ENCODE assay signal across 8 cellular contexts in genomic region chr4:74632634-74633033, GRCh38.
A peak's percentile ranks its signal among the peaks of the same experiment; 100 is the strongest.
DNase-seq lines count a peak whose midpoint lies in the region; ATAC-seq and TF ChIP-seq lines count a peak whose summit lies in the region.

No MANE protein-coding gene starts in this region.

- H3K9ac ChIP-seq in BLaER1 treated with 17β-estradiol and CSF1 and Interleukin-3, amounts not matched to agents 10 nM and 100 nM, result no peak overlapping the region
- no peak overlapping the region for H3K9ac ChIP-seq in H9 (ENCODE audit: extremely low read depth, insufficient read length, low read length)

- H3K4me1 Mint-ChIP-seq in activated naive CD8-positive, alpha-beta T cell treated with anti-CD3 and anti-CD28 coated beads, Interleukin-2, amount 10 ng/mL, durations not matched to agents 7 days and 5 days, result peaks cover 8% of the 10 kb centered on the region
- H3K4me1 Mint-ChIP-seq in osteocyte (ENCODE audit: unreplicated experiment) (peaks cover 18% of the 10 kb centered on the region), H9 (peaks cover 3 to 5% of the 10 kb centered on the region in 2 experiments; a peak in 1 of 4 replicates)

- peaks cover 16% of the 10 kb centered on the region for H3K27me3 Mint-ChIP-seq in activated naive CD8-positive, alpha-beta T cell treated with anti-CD3 and anti-CD28 coated beads, Interleukin-2, amount 10 ng/mL, durations not matched to agents 7 days and 5 days
- H3K27me3 Mint-ChIP-seq in osteocyte (ENCODE audit: unreplicated experiment) (peaks cover 7% of the 10 kb centered on the region), H9 (ENCODE audit: low read depth) (no peaks in the 10 kb centered on the region)

- no peak overlapping the region for H2BK120ac ChIP-seq in H9 (ENCODE audit: low read depth, low read length, poor library complexity, severe bottlenecking)

- no peak overlapping the region for H2AFZ ChIP-seq in H9 (ENCODE audit: low read length)

- H3K14ac ChIP-seq in H9 (ENCODE audit: insufficient read depth, low read length), result no peak overlapping the region

- H3K79me1 ChIP-seq in H9 (ENCODE audit: insufficient read depth, low read depth, low read length, poor library complexity, severe bottlenecking), result no peaks in the 10 kb centered on the region

- H3K27me3 ChIP-seq in BLaER1 treated with 17β-estradiol and CSF1 and Interleukin-3, amounts not matched to agents 10 nM and 100 nM, result peaks cover 0 to 21% (median 0%) of the 10 kb centered on the region in 11 experiments; a peak in 2 of 22 replicates
- H3K27me3 ChIP-seq in H9 (ENCODE audit: insufficient read depth, low read length), result no peaks in the 10 kb centered on the region

- H4K91ac ChIP-seq in H9 (ENCODE audit: insufficient read length, low read depth, low read length), result no peak overlapping the region

- no peak overlapping the region for H3K4ac ChIP-seq in H9 (ENCODE audit: low read depth, low read length)

- DNase-seq in NCI-H2029 (lab: John Stamatoyannopoulos, UW) (peak; percentile 34), osteocyte (ENCODE audit: extremely low spot score, unreplicated experiment) (no peak), NCI-H146 (lab: John Stamatoyannopoulos, UW) (no peak), DMS153 (lab: John Stamatoyannopoulos, UW) (no peak), H9 (no peak), islet precursor cell (no peak)
- no peak for DNase-seq in activated naive CD8-positive, alpha-beta T cell treated with anti-CD3 and anti-CD28 coated beads, Interleukin-2, amount 10 ng/mL, durations not matched to agents 7 days and 5 days

- H3K4me3 Mint-ChIP-seq in activated naive CD8-positive, alpha-beta T cell treated with anti-CD3 and anti-CD28 coated beads, Interleukin-2, amount 10 ng/mL, durations not matched to agents 7 days and 5 days, result peak overlapping the region; percentile 8
- no peak overlapping the region for H3K4me3 Mint-ChIP-seq in osteocyte (ENCODE audit: unreplicated experiment)
- no peak overlapping the region for H3K4me3 Mint-ChIP-seq in H9

- peak; percentile 39 for ATAC-seq in activated naive CD8-positive, alpha-beta T cell treated with anti-CD3 and anti-CD28 coated beads, Interleukin-2, amount 10 ng/mL, durations not matched to agents 7 days and 5 days (ENCODE audit: low read depth)

- no peak overlapping the region for H3K56ac ChIP-seq in H9 (ENCODE audit: insufficient read length, low read depth, low read length)

- H3K4me2 ChIP-seq in BLaER1 treated with 17β-estradiol and CSF1 and Interleukin-3, amounts not matched to agents 10 nM and 100 nM, result peak overlapping the region; percentile 24 to 64 (median 52); a peak in 21 of 22 replicates
- H3K4me2 ChIP-seq in H9 (ENCODE audit: insufficient read depth, insufficient read length, low read length), result no peak overlapping the region

- WGBS in H9 (ENCODE audit: extremely low coverage, insufficient read length, low lambda C conversion rate), result no CpG with 5 or more reads among the region's 3 CpGs

- H3K23ac ChIP-seq in H9 (ENCODE audit: insufficient read length, low read depth, low read length), result no peak overlapping the region

- no peak overlapping the region for H2BK5ac ChIP-seq in H9 (ENCODE audit: insufficient read length, low read length)

- no peaks in the 10 kb centered on the region for H3K36me3 Mint-ChIP-seq in activated naive CD8-positive, alpha-beta T cell treated with anti-CD3 and anti-CD28 coated beads, Interleukin-2, amount 10 ng/mL, durations not matched to agents 7 days and 5 days
- H3K36me3 Mint-ChIP-seq in osteocyte (ENCODE audit: unreplicated experiment), result no peaks in the 10 kb centered on the region
- H3K36me3 Mint-ChIP-seq in H9 (ENCODE audit: insufficient read depth in 1 of 3, low read depth in 3 of 3), result no peaks in the 10 kb centered on the region

- H2BK12ac ChIP-seq in H9 (ENCODE audit: insufficient read length, low read depth, low read length), result no peak overlapping the region

- H3K36me3 ChIP-seq in BLaER1 treated with 17β-estradiol and CSF1 and Interleukin-3, amounts not matched to agents 10 nM and 100 nM, result no peaks in the 10 kb centered on the region

- no peak overlapping the region for H2AK5ac ChIP-seq in H9 (ENCODE audit: insufficient read length, low read length)

- H3K23me2 ChIP-seq in H9 (ENCODE audit: insufficient read length, low read depth, low read length, poor library complexity, severe bottlenecking), result no peaks in the 10 kb centered on the region

- H4K20me1 ChIP-seq in BLaER1 treated with 17β-estradiol and CSF1 and Interleukin-3, amounts not matched to agents 10 nM and 100 nM, result no peaks in the 10 kb centered on the region
- H4K20me1 ChIP-seq in H9 (ENCODE audit: control insufficient read depth, insufficient read depth, insufficient read length), result no peaks in the 10 kb centered on the region

- peaks cover 6 to 34% (median 19%) of the 10 kb centered on the region in 10 experiments; a peak in 18 of 20 replicates for H3K4me1 ChIP-seq in BLaER1 treated with 17β-estradiol and CSF1 and Interleukin-3, amounts not matched to agents 10 nM and 100 nM
- no peaks in the 10 kb centered on the region for H3K4me1 ChIP-seq in H9 (ENCODE audit: insufficient read depth, low read length)

- peak overlapping the region in 7 of 11 experiments; percentile 23 to 43 (median 40); a peak in 10 of 22 replicates for H3K27ac ChIP-seq in BLaER1 treated with 17β-estradiol and CSF1 and Interleukin-3, amounts not matched to agents 10 nM and 100 nM
- no peak overlapping the region for H3K27ac ChIP-seq in H9 (ENCODE audit: insufficient read length, low read depth, low read length)

- no peak overlapping the region for H4K8ac ChIP-seq in H9 (replicated peaks; ENCODE audit: insufficient read length, low read depth, low read length)

- H2BK15ac ChIP-seq in H9 (ENCODE audit: low read depth, low read length), result no peak overlapping the region

- no peak overlapping the region for H3K18ac ChIP-seq in H9 (ENCODE audit: insufficient read length, low read depth, low read length)

- no peak overlapping the region for H2BK20ac ChIP-seq in H9 (ENCODE audit: low read depth, low read length, poor library complexity, severe bottlenecking)

- H3K9me3 ChIP-seq in BLaER1 treated with 17β-estradiol and CSF1 and Interleukin-3, amounts not matched to agents 10 nM and 100 nM (replicated peaks in 1 of 11), result no peaks in the 10 kb centered on the region
- H3K9me3 ChIP-seq in H9 (ENCODE audit: control insufficient read depth, low read depth, low read length), result no peaks in the 10 kb centered on the region

- TF ChIP-seq CTCF in osteocyte (IDR thresholded peaks at IDR 0.05), result no peak
- no peak for TF ChIP-seq CTCF in H9 (conservative IDR thresholded peaks at IDR 0.05)

- no peak overlapping the region for H3T11ph ChIP-seq in H9 (ENCODE audit: low read length)

- POLR2A ChIA-PET in activated naive CD8-positive, alpha-beta T cell treated with anti-CD3 and anti-CD28 coated beads, Interleukin-2, amount 10 ng/mL, durations not matched to agents 7 days and 5 days (lab: Charles Lee), result no interaction called here

- no peak overlapping the region for H3K4me3 ChIP-seq in BLaER1 treated with 17β-estradiol and CSF1 and Interleukin-3, amounts not matched to agents 10 nM and 100 nM

- no peak overlapping the region for H4K5ac ChIP-seq in H9 (ENCODE audit: insufficient read length, low read depth, low read length)

- no peaks in the 10 kb centered on the region for H3K9me3 Mint-ChIP-seq in activated naive CD8-positive, alpha-beta T cell treated with anti-CD3 and anti-CD28 coated beads, Interleukin-2, amount 10 ng/mL, durations not matched to agents 7 days and 5 days
- no peaks in the 10 kb centered on the region for H3K9me3 Mint-ChIP-seq in osteocyte (ENCODE audit: unreplicated experiment)
- H3K9me3 Mint-ChIP-seq in H9, result no peaks in the 10 kb centered on the region

- H3K27ac Mint-ChIP-seq in activated naive CD8-positive, alpha-beta T cell treated with anti-CD3 and anti-CD28 coated beads, Interleukin-2, amount 10 ng/mL, durations not matched to agents 7 days and 5 days, result no peak overlapping the region
- H3K27ac Mint-ChIP-seq in osteocyte (ENCODE audit: unreplicated experiment), result peak overlapping the region; percentile 78
- no peak overlapping the region for H3K27ac Mint-ChIP-seq in H9

- no peaks in the 10 kb centered on the region for H3K79me2 ChIP-seq in H9 (ENCODE audit: insufficient read depth, low read length)
